ENCODE assay signal across 8 cellular contexts in genomic region chr2:178280261-178280852, GRCh38.
DNase-seq lines count a peak whose midpoint lies in the region; ATAC-seq and TF ChIP-seq lines count a peak whose summit lies in the region.

No MANE protein-coding gene starts in this region.

- 50 to 64% methylated on average over 2 to 4 of the region's 4 CpGs for WGBS in endodermal cell (ENCODE audit: insufficient coverage in 1 of 2, insufficient read length in 1 of 2), 2 experiments

- H3K9me3 ChIP-seq in endodermal cell (ENCODE audit: control insufficient read depth, low read length), result no peaks in the 10 kb centered on the region

- TF ChIP-seq CTCF in endodermal cell (conservative IDR thresholded peaks at IDR 0.05), result peak; percentile 82

- H3K4me3 Mint-ChIP-seq in endodermal cell, result no peak overlapping the region
- H3K4me3 Mint-ChIP-seq in naive B cell, result no peak overlapping the region

- H3K36me3 ChIP-seq in endodermal cell (ENCODE audit: control insufficient read depth, insufficient read depth, low read length), result no peaks in the 10 kb centered on the region

- H3K4me1 ChIP-seq in endodermal cell (ENCODE audit: control insufficient read depth, insufficient read depth, low read length), result peaks cover 3% of the 10 kb centered on the region

- H3K27ac ChIP-seq in endodermal cell (ENCODE audit: low read depth, low read length), result no peak overlapping the region

- H3K4me1 Mint-ChIP-seq in endodermal cell (peaks cover 23% of the 10 kb centered on the region), naive B cell (no peaks in the 10 kb centered on the region)

- H3K36me3 Mint-ChIP-seq in endodermal cell (ENCODE audit: low read depth), result no peaks in the 10 kb centered on the region
- H3K36me3 Mint-ChIP-seq in naive B cell, result no peaks in the 10 kb centered on the region

- H3K9ac ChIP-seq in endodermal cell (ENCODE audit: extremely low read depth, low read length, poor library complexity, severe bottlenecking), result no peak overlapping the region

- H3K27me3 Mint-ChIP-seq in endodermal cell (ENCODE audit: insufficient read depth), result no peaks in the 10 kb centered on the region
- peaks cover 3 to 8% (median 6%) of the 10 kb centered on the region in 3 donors for H3K27me3 Mint-ChIP-seq in naive B cell

- ATAC-seq in GM19372 (IDR thresholded peaks at IDR 0.05; ENCODE audit: low read depth, unreplicated experiment), result peak; percentile 88
- peak; percentile 81 for ATAC-seq in HG03571 (IDR thresholded peaks at IDR 0.05; ENCODE audit: unreplicated experiment)
- ATAC-seq in naive B cell (ENCODE audit: low read depth in 2 of 2), result peak in 1 of 2 donors; percentile 23

- H3K9me3 Mint-ChIP-seq in endodermal cell, result no peaks in the 10 kb centered on the region
- H3K9me3 Mint-ChIP-seq in naive B cell, result no peaks in the 10 kb centered on the region

- no peaks in the 10 kb centered on the region for H3K27me3 ChIP-seq in endodermal cell (ENCODE audit: control insufficient read depth, insufficient read depth, low read length, poor library complexity, severe bottlenecking)

- no peak overlapping the region for H3K4me3 ChIP-seq in endodermal cell (ENCODE audit: low read length)

- peak; percentile 11 for DNase-seq in NCI-H2107 treated with DMSO at 0.1 percent for 48 hours (lab: John Stamatoyannopoulos, UW; ENCODE audit: unreplicated experiment)
- DNase-seq in NCI-H2107 (lab: John Stamatoyannopoulos, UW), result no peak
- DNase-seq in SK-N-DZ (ENCODE audit: low spot score), result peak; percentile 45
- DNase-seq in endodermal cell, result no peak
- peak; percentile 7 for DNase-seq in naive B cell
- no peak for DNase-seq in GM19238 (ENCODE audit: insufficient read length, low spot score)

- H3K27ac Mint-ChIP-seq in endodermal cell, result no peak overlapping the region
- no peak overlapping the region for H3K27ac Mint-ChIP-seq in naive B cell

Comparison
In these comparisons a context has a peak if more than half of its experiments do, and no peak if none do; other contexts are left out.
1. DNase-seq: peak in NCI-H2107 treated with DMSO at 0.1 percent for 48 hours (single experiment), SK-N-DZ (single experiment) and naive B cell (single experiment); none in NCI-H2107 (single experiment), endodermal cell (single experiment) and GM19238 (single experiment).